13 cellular contexts compared by ENCODE assay signal in genomic region chr6:13053080-13053479, GRCh38.
"Had no signal": no experiment of that assay in that cellular context is flagged by ENCODE, and none has a peak within 500 bp of the region (broad histone marks: within the 10 kb centered on the region; RNA-seq: fewer than 3 reads in every experiment).

No MANE protein-coding gene starts in this region.

- H3K27me3 ChIP-seq: esophagus squamous epithelium, neutrophil, testis, upper lobe of left lung had no signal

- H3K9me3 ChIP-seq: esophagus squamous epithelium, neutrophil, testis, upper lobe of left lung had no signal

- H3K27ac ChIP-seq: esophagus squamous epithelium, neutrophil, testis, upper lobe of left lung had no signal

- H3K4me3 ChIP-seq: esophagus squamous epithelium, testis, upper lobe of left lung had no signal

- H3K4me1 ChIP-seq: testis, upper lobe of left lung had no signal

- ATAC-seq: activated T-cell treated with anti-CD3 and anti-CD28 coated beads, Interleukin-2, amount 50 U/mL, for 72 hours; natural killer cell; stimulated activated naive CD8-positive, alpha-beta T cell treated with anti-CD3 and anti-CD28 coated beads, Interleukin-15, amount 100 ng/mL, for 72 hours had no signal

- DNase-seq: activated CD4-positive, alpha-beta T cell treated with anti-CD3 and anti-CD28 coated beads for 1 hour; activated CD8-positive, alpha-beta memory T cell treated with anti-CD3 and anti-CD28 coated beads for 24 hours; activated CD8-positive, alpha-beta memory T cell treated with anti-CD3 and anti-CD28 coated beads, Interleukin-2, amount 50 U/mL, for 48 hours; activated gamma-delta T cell; activated T-cell treated with anti-CD3 and anti-CD28 coated beads, Interleukin-2, amount 50 U/mL, for 72 hours; effector memory CD4-positive, alpha-beta T cell; esophagus squamous epithelium; kidney; natural killer cell; stimulated activated naive CD8-positive, alpha-beta T cell treated with anti-CD3 and anti-CD28 coated beads, Interleukin-15, amount 100 ng/mL, for 72 hours; testis; upper lobe of left lung had no signal

- H3K36me3 ChIP-seq: esophagus squamous epithelium, neutrophil had no signal
